ENCODE assay signal across 14 cellular contexts in genomic region chr19:30004403-30004802, GRCh38.
"Had no signal": no experiment of that assay in that cellular context is flagged by ENCODE, and none has a peak within 500 bp of the region (broad histone marks: within the 10 kb centered on the region; RNA-seq: fewer than 3 reads in every experiment).

No MANE protein-coding gene starts in this region.

- H3K4me1 ChIP-seq: psoas muscle had no signal

- H3K4me3 Mint-ChIP-seq: activated CD4-positive, alpha-beta T cell treated with anti-CD3 and anti-CD28 coated beads, Interleukin-2, amount 10 ng/mL, durations not matched to agents 7 days and 5 days; activated naive CD8-positive, alpha-beta T cell treated with anti-CD3 and anti-CD28 coated beads, Interleukin-2, amount 10 ng/mL, durations not matched to agents 7 days and 5 days had no signal

- H3K27me3 ChIP-seq: transverse colon had no signal

- H3K4me3 ChIP-seq: psoas muscle, smooth muscle cell, transverse colon had no signal

- H3K9me3 Mint-ChIP-seq: activated naive CD8-positive, alpha-beta T cell treated with anti-CD3 and anti-CD28 coated beads, Interleukin-2, amount 10 ng/mL, durations not matched to agents 7 days and 5 days had no signal

- H3K27me3 Mint-ChIP-seq: activated CD4-positive, alpha-beta T cell treated with anti-CD3 and anti-CD28 coated beads, Interleukin-2, amount 10 ng/mL, durations not matched to agents 7 days and 5 days; activated naive CD8-positive, alpha-beta T cell treated with anti-CD3 and anti-CD28 coated beads, Interleukin-2, amount 10 ng/mL, durations not matched to agents 7 days and 5 days had no signal

- H3K27ac ChIP-seq: psoas muscle, transverse colon had no signal

- ATAC-seq: psoas muscle; stimulated activated naive CD8-positive, alpha-beta T cell treated with anti-CD3 and anti-CD28 coated beads, Interleukin-15, Interleukin-2, amounts not matched to agents 100 U/mL and 50 U/mL, for 24 hours had no signal

- DNase-seq: activated CD4-positive, alpha-beta T cell treated with anti-CD3 and anti-CD28 coated beads, Interleukin-2, amount 10 ng/mL, durations not matched to agents 7 days and 5 days; activated CD4-positive, CD25-positive, alpha-beta regulatory T cell; activated CD8-positive, alpha-beta memory T cell treated with anti-CD3 and anti-CD28 coated beads for 24 hours; activated naive CD4-positive, alpha-beta T cell; activated naive CD8-positive, alpha-beta T cell treated with anti-CD3 and anti-CD28 coated beads, Interleukin-2, amount 10 ng/mL, durations not matched to agents 7 days and 5 days; anterior cingulate cortex; dermis blood vessel endothelial cell; mesendoderm; psoas muscle; stimulated activated CD4-positive, alpha-beta T cell treated with anti-CD3 and anti-CD28 coated beads, Interleukin-4, amount 100 ng/mL, for 4 hours; stimulated activated CD8-positive, alpha-beta memory T cell treated with anti-CD3 and anti-CD28 coated beads, Interleukin-4, amount 100 ng/mL, for 48 hours; stimulated activated naive CD8-positive, alpha-beta T cell treated with anti-CD3 and anti-CD28 coated beads, Interleukin-15, Interleukin-2, amounts not matched to agents 100 U/mL and 50 U/mL, for 24 hours; transverse colon had no signal

- H3K27ac Mint-ChIP-seq: activated CD4-positive, alpha-beta T cell treated with anti-CD3 and anti-CD28 coated beads, Interleukin-2, amount 10 ng/mL, durations not matched to agents 7 days and 5 days; activated naive CD8-positive, alpha-beta T cell treated with anti-CD3 and anti-CD28 coated beads, Interleukin-2, amount 10 ng/mL, durations not matched to agents 7 days and 5 days had no signal
